In the genomic region with DNA sequence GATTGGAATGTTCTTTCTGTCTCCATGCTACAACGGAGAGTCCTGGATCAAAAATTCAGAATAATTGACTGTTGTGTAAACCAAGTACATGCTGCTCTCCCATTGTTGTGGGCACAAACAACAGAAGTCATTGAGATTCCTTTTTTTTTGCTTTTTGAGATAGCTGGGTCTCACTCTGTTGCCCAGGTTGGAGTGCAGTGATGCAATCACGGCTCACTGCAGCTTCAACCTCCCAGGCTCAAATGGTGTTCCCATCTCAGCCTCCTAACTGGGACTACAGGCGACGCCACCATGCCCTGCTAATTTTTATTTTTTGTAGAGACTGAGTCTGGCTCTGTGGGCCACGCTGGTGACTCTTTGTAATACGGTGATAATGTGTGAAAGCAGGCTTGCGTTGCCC, we compare ENCODE assay signal across 14 cellular contexts. TPM values are rescaled to one million over a fixed set of nuclear protein-coding genes. Genes with fewer than 3 reads are reported as not detected.
DNase-seq lines count a peak whose midpoint lies in the region; TF ChIP-seq lines count a peak whose summit lies in the region.
"Had no signal": no experiment of that assay in that cellular context is flagged by ENCODE, and none has a peak within 500 bp of the region (broad histone marks: within the 10 kb centered on the region; RNA-seq: fewer than 3 reads in every experiment).

No MANE protein-coding gene starts in this region.

- TF ChIP-seq CTCF in HFFc6 (IDR thresholded peaks at IDR 0.05): no peak
- TF ChIP-seq CTCF in neutrophil (IDR thresholded peaks at IDR 0.05): no peak
- no peak for TF ChIP-seq CTCF in GM10248 (IDR thresholded peaks at IDR 0.05; ENCODE audit: control extremely low read depth, extremely low read depth, low read depth, missing control alignments)

- peak overlapping the region; percentile 97 for H3K27ac Mint-ChIP-seq in T-helper 2 cell treated with Interferon-gamma antibody and Interleukin-4, amounts not matched to agents 5 μg/mL and 100 μg/mL, for 36 hours
- H3K27ac Mint-ChIP-seq in HFFc6: peak overlapping the region; percentile 96
- H3K27ac Mint-ChIP-seq in dendritic cell treated with granulocyte-macrophage colony-stimulating factor and Interleukin-4, amounts not matched to agents 40 ng/mL and 50 ng/mL, for 4 days: peak overlapping the region; percentile 96

- H3K27ac ChIP-seq in neutrophil: peak overlapping the region; percentile 99
- H3K27ac ChIP-seq: SK-N-MC, VCaP had no signal

- H3K36me3 Mint-ChIP-seq in T-helper 2 cell treated with Interferon-gamma antibody and Interleukin-4, amounts not matched to agents 5 μg/mL and 100 μg/mL, for 36 hours (ENCODE audit: low read depth): peaks cover 65% of the 10 kb centered on the region
- peaks cover 28% of the 10 kb centered on the region for H3K36me3 Mint-ChIP-seq in HFFc6 (ENCODE audit: low read depth)
- H3K36me3 Mint-ChIP-seq in dendritic cell treated with granulocyte-macrophage colony-stimulating factor and Interleukin-4, amounts not matched to agents 40 ng/mL and 50 ng/mL, for 4 days (ENCODE audit: low read depth): peaks cover 82% of the 10 kb centered on the region

- peaks cover 54 to 64% of the 10 kb centered on the region in 2 experiments for H3K4me1 ChIP-seq in neutrophil (ENCODE audit: control insufficient read depth in 1 of 2, insufficient read depth in 1 of 2, low read depth in 1 of 2, low read length in 1 of 2)

- POLR2A ChIA-PET in GM10248 (lab: Yijun Ruan, JAX): interaction anchor here (1.1 kb wide), 1 partner anchor 16 kb away, joined by 4 read pairs; no protein-coding TSS in a partner anchor

- H3K27me3 ChIP-seq in neutrophil: no peaks in the 10 kb centered on the region

- H3K4me3 ChIP-seq in neutrophil (ENCODE audit: low read depth in 1 of 2, low read length in 1 of 2): peak overlapping the region in 1 of 2 experiments; percentile 63
- H3K4me3 ChIP-seq: SK-N-MC had no signal

- H3K9me3 Mint-ChIP-seq in T-helper 2 cell treated with Interferon-gamma antibody and Interleukin-4, amounts not matched to agents 5 μg/mL and 100 μg/mL, for 36 hours: no peaks in the 10 kb centered on the region
- no peaks in the 10 kb centered on the region for H3K9me3 Mint-ChIP-seq in HFFc6
- H3K9me3 Mint-ChIP-seq in dendritic cell treated with granulocyte-macrophage colony-stimulating factor and Interleukin-4, amounts not matched to agents 40 ng/mL and 50 ng/mL, for 4 days: no peaks in the 10 kb centered on the region

- H3K9me3 ChIP-seq in neutrophil: no peaks in the 10 kb centered on the region

- CTCF ChIA-PET in GM10248 (lab: Yijun Ruan, JAX): no interaction called here

- intact Hi-C loops in dendritic cell treated with granulocyte-macrophage colony-stimulating factor and Interleukin-4, amounts not matched to agents 40 ng/mL and 50 ng/mL, for 4 days (cut with micrococcal nuclease): no loop called here

- no peak for DNase-seq in T-helper 2 cell treated with Interferon-gamma antibody and Interleukin-4, amounts not matched to agents 5 μg/mL and 100 μg/mL, for 36 hours (ENCODE audit: low spot score)
- DNase-seq in T-helper 2 cell (no peak), HFFc6 (no peak), foreskin melanocyte (no peak), GM10248 (ENCODE audit: extremely low spot score) (no peak), NCI-H2171 treated with DMSO at 0.1 percent for 48 hours (lab: John Stamatoyannopoulos, UW) (no peak)
- DNase-seq: Calu3; Karpas-422; NCI-H146; stimulated activated CD4-positive, alpha-beta T cell treated with anti-CD3 and anti-CD28 coated beads, Interleukin-4, amount 100 ng/mL, for 1 hour had no signal

- H3K4me3 Mint-ChIP-seq in T-helper 2 cell treated with Interferon-gamma antibody and Interleukin-4, amounts not matched to agents 5 μg/mL and 100 μg/mL, for 36 hours: no peak overlapping the region
- no peak overlapping the region for H3K4me3 Mint-ChIP-seq in HFFc6
- H3K4me3 Mint-ChIP-seq in dendritic cell treated with granulocyte-macrophage colony-stimulating factor and Interleukin-4, amounts not matched to agents 40 ng/mL and 50 ng/mL, for 4 days: no peak overlapping the region

- H3K27me3 Mint-ChIP-seq in T-helper 2 cell treated with Interferon-gamma antibody and Interleukin-4, amounts not matched to agents 5 μg/mL and 100 μg/mL, for 36 hours (ENCODE audit: low read depth): no peaks in the 10 kb centered on the region
- peaks cover 2% of the 10 kb centered on the region for H3K27me3 Mint-ChIP-seq in HFFc6 (ENCODE audit: insufficient read depth)
- no peaks in the 10 kb centered on the region for H3K27me3 Mint-ChIP-seq in dendritic cell treated with granulocyte-macrophage colony-stimulating factor and Interleukin-4, amounts not matched to agents 40 ng/mL and 50 ng/mL, for 4 days

- peaks cover 39% of the 10 kb centered on the region for H3K4me1 Mint-ChIP-seq in T-helper 2 cell treated with Interferon-gamma antibody and Interleukin-4, amounts not matched to agents 5 μg/mL and 100 μg/mL, for 36 hours (ENCODE audit: low read depth)
- H3K4me1 Mint-ChIP-seq in HFFc6 (ENCODE audit: low read depth): peaks cover 34% of the 10 kb centered on the region
- H3K4me1 Mint-ChIP-seq in dendritic cell treated with granulocyte-macrophage colony-stimulating factor and Interleukin-4, amounts not matched to agents 40 ng/mL and 50 ng/mL, for 4 days (ENCODE audit: low read depth): peaks cover 65% of the 10 kb centered on the region

- peaks cover 56% of the 10 kb centered on the region for H3K36me3 ChIP-seq in neutrophil

RNA-seq across cellular contexts. Expression of a gene that starts 24.5 kb away (rescaled TPM):
- 10 to 100 TPM; 40.6 to 61.0 (median 58.2) TPM for total RNA-seq in HFFc6 (2021; fragmentation: NEBNext Ultra II Directional; extraction: Animal tissue kit (Norgen Biotek cat#: 25700))

RNA-seq across cellular contexts. Expression of a gene that starts 31.6 kb away (rescaled TPM):
- total RNA-seq in HFFc6 (2021; fragmentation: NEBNext Ultra II Directional; extraction: Animal tissue kit (Norgen Biotek cat#: 25700)): 10 to 100 TPM; 34.9 to 39.4 (median 38.5) TPM
